In genomic region chr14:103216857-103217256, GRCh38 we compare ENCODE assay signal across 27 cellular contexts.
"Had no signal": no experiment of that assay in that cellular context is flagged by ENCODE, and none has a peak within 500 bp of the region (broad histone marks: within the 10 kb centered on the region; RNA-seq: fewer than 3 reads in every experiment).

No MANE protein-coding gene starts in this region.

- FAIRE-seq: endometrium, endothelial cell of umbilical vein had no signal

- H3K4me3 ChIP-seq: adrenal gland, body of pancreas, colonic mucosa, esophagus squamous epithelium, gastroesophageal sphincter had no signal

- H3K27ac ChIP-seq: adrenal gland, body of pancreas, colonic mucosa, epithelial cell of prostate, esophagus squamous epithelium, gastroesophageal sphincter had no signal

- H3K36me3 ChIP-seq: adrenal gland, colonic mucosa, esophagus squamous epithelium, gastroesophageal sphincter had no signal

- DNase-seq: activated CD4-positive, alpha-beta memory T cell treated with anti-CD3 and anti-CD28 coated beads for 36 hours; activated CD4-positive, alpha-beta T cell treated with anti-CD3 and anti-CD28 coated beads for 36 hours; activated CD4-positive, alpha-beta T cell treated with anti-CD3 and anti-CD28 coated beads, Interleukin-2, amount 10 ng/mL, durations not matched to agents 24 days and 14 days; activated CD4-positive, CD25-positive, alpha-beta regulatory T cell; activated CD4-positive, CD25-positive, alpha-beta regulatory T cell treated with anti-CD3 and anti-CD28 coated beads, Interleukin-2, amount 50 U/mL, for 72 hours; activated CD8-positive, alpha-beta memory T cell treated with anti-CD3 and anti-CD28 coated beads, Interleukin-2, amount 10 ng/mL, durations not matched to agents 7 days and 5 days; activated CD8-positive, alpha-beta memory T cell treated with anti-CD3 and anti-CD28 coated beads, Interleukin-2, amount 50 U/mL, for 4 hours; activated CD8-positive, alpha-beta T cell treated with anti-CD3 and anti-CD28 coated beads, Interleukin-2, amount 10 ng/mL, durations not matched to agents 7 days and 5 days; activated effector memory CD4-positive, alpha-beta T cell treated with anti-CD3 and anti-CD28 coated beads, Interleukin-2, amount 50 U/mL, for 16 hours; activated naive CD4-positive, alpha-beta T cell treated with anti-CD3 and anti-CD28 coated beads for 36 hours; activated naive CD8-positive, alpha-beta T cell treated with anti-CD3 and anti-CD28 coated beads for 36 hours; activated naive CD8-positive, alpha-beta T cell treated with anti-CD3 and anti-CD28 coated beads, Interleukin-2, amount 50 U/mL, for 24 hours; activated T-cell treated with anti-CD3 and anti-CD28 coated beads, Interleukin-2, amount 50 U/mL, for 1 hour; activated T-cell treated with anti-CD3 and anti-CD28 coated beads, Interleukin-2, amount 50 U/mL, for 48 hours; adrenal gland; amygdala; body of pancreas; caudate nucleus; colonic mucosa; effector CD8-positive, alpha-beta T cell; esophagus squamous epithelium; foreskin melanocyte; T-helper 2 cell had no signal

- H3K4me1 ChIP-seq: colonic mucosa had no signal

- H3K9me3 ChIP-seq: adrenal gland, body of pancreas, colonic mucosa, esophagus squamous epithelium had no signal

- ATAC-seq: activated CD4-positive, alpha-beta T cell treated with anti-CD3 and anti-CD28 coated beads for 36 hours; activated CD8-positive, alpha-beta memory T cell treated with anti-CD3 and anti-CD28 coated beads, Interleukin-2, amount 10 ng/mL, durations not matched to agents 7 days and 5 days; activated CD8-positive, alpha-beta T cell treated with anti-CD3 and anti-CD28 coated beads, Interleukin-2, amount 10 ng/mL, durations not matched to agents 7 days and 5 days; activated naive CD8-positive, alpha-beta T cell treated with anti-CD3 and anti-CD28 coated beads, Interleukin-2, amount 50 U/mL, for 24 hours; body of pancreas; gastroesophageal sphincter had no signal
